10 cellular contexts compared by ENCODE assay signal in genomic region chr9:130443840-130444492, GRCh38. TPM values are rescaled to one million over a fixed set of nuclear protein-coding genes. Genes with fewer than 3 reads are reported as not detected.
DNase-seq lines count a peak whose midpoint lies in the region; ATAC-seq and TF ChIP-seq lines count a peak whose summit lies in the region.
"Had no signal": no experiment of that assay in that cellular context is flagged by ENCODE, and none has a peak within 500 bp of the region (broad histone marks: within the 10 kb centered on the region; RNA-seq: fewer than 3 reads in every experiment).

No MANE protein-coding gene starts in this region.

- no peak for TF ChIP-seq POLR2A in ovary (IDR thresholded peaks at IDR 0.05)

- H3K27me3 ChIP-seq in AG04450 (ENCODE audit: control insufficient read depth, insufficient read depth, low read length) (peaks cover 4% of the 10 kb centered on the region), NT2/D1 (ENCODE audit: insufficient read depth, insufficient read length) (peaks cover 19% of the 10 kb centered on the region), ovary (no peaks in the 10 kb centered on the region)

- H3K36me3 ChIP-seq in NT2/D1 (ENCODE audit: insufficient read depth, insufficient read length, low read length) (peaks cover 2% of the 10 kb centered on the region), ovary (no peaks in the 10 kb centered on the region)

- H3K4me3 ChIP-seq in AG04450 (ENCODE audit: low read depth, low read length), result 0 out of 2 replicates have a peak overlapping the region, but pooled peaks have one; percentile 7
- no peak overlapping the region for H3K4me3 ChIP-seq in NT2/D1 (ENCODE audit: insufficient read length, low read depth)
- no peak overlapping the region for H3K4me3 ChIP-seq in fibroblast of mammary gland (ENCODE audit: control insufficient read depth, low read depth, low read length)
- peak overlapping the region; percentile 76 for H3K4me3 ChIP-seq in ovary

- H3K9me3 ChIP-seq in AG04450 (ENCODE audit: control insufficient read depth, insufficient read depth, low read length) (peaks cover 5% of the 10 kb centered on the region), NT2/D1 (ENCODE audit: insufficient read depth, low read length) (peaks cover 18% of the 10 kb centered on the region), ovary (no peaks in the 10 kb centered on the region)

- ATAC-seq in GM21717 (IDR thresholded peaks at IDR 0.05; ENCODE audit: unreplicated experiment), result no peak

- WGBS in ovary, 3 donors, result 34 to 41% (median 38%) methylated on average over 14 of the region's 14 CpGs

- CTCF ChIA-PET in AG04450 (lab: Charles Lee), result interaction anchor here (0.8 kb wide), 1 partner anchor 258 kb away, joined by 3 read pairs; no protein-coding TSS in a partner anchor

- POLR2A ChIA-PET in AG04450 (lab: Yijun Ruan, JAX), result no interaction called here

- peak overlapping the region; percentile 62 for H3K9ac ChIP-seq in NT2/D1 (ENCODE audit: insufficient read length, low read depth)

- TF ChIP-seq EP300 in ovary (IDR thresholded peaks at IDR 0.05), result no peak

- DNase-seq in AG04450 (ENCODE audit: low read depth, low spot score), result no peak
- DNase-seq in NT2/D1 (ENCODE audit: low read depth, low spot score), result no peak
- DNase-seq in fibroblast of mammary gland (ENCODE audit: low read depth), result peak; percentile 19
- DNase-seq in ovary, result peak in 4 of 5 donors; percentile 36 to 64 (median 56)
- no peak for DNase-seq in foreskin melanocyte
- DNase-seq in NCI-H2171 (lab: John Stamatoyannopoulos, UW), result no peak
- DNase-seq in stimulated activated CD4-positive, alpha-beta T cell treated with anti-CD3 and anti-CD28 coated beads, Interleukin-4, amount 100 ng/mL, for 1 hour, result no peak
- DNase-seq: T-helper 9 cell had no signal

- H3K4me1 ChIP-seq in NT2/D1 (ENCODE audit: insufficient read depth, insufficient read length) (peaks cover 25% of the 10 kb centered on the region), ovary (ENCODE audit: insufficient read depth) (peaks cover 25% of the 10 kb centered on the region)

- intact Hi-C loops in ovary (cut with DNase I), result no loop called here

- TF ChIP-seq CTCF in AG04450 (IDR thresholded peaks at IDR 0.05; ENCODE audit: low read depth, low read length) (no peak), fibroblast of mammary gland (conservative IDR thresholded peaks at IDR 0.05; ENCODE audit: control insufficient read depth, insufficient read depth, low read depth, low read length) (no peak), ovary (IDR thresholded peaks at IDR 0.05) (no peak)

- H3K27ac ChIP-seq in AG04450 (ENCODE audit: low read depth, low read length) (no peak overlapping the region), ovary (peak overlapping the region in 1 of 2 donors; percentile 74)

RNA-seq across cellular contexts. Expression of gene ASS1, which starts 0.8 kb away (rescaled TPM):
- polyA plus RNA-seq in AG04450 (2011; rRNA removed) (99.5 and 115 TPM in 2 replicates), ovary (100 to 1,000 TPM in 1 of 2 donors, 10 to 100 TPM in 1; 87.0 to 141 TPM)
- 45.7 and 55.9 TPM in 2 replicates for polyA minus RNA-seq in AG04450 (2011; rRNA and poly(A)+ RNA removed)
- total RNA-seq in ovary, result 100 to 1,000 TPM in 3 of 7 donors, 10 to 100 TPM in 4; 63.4 to 238 (median 77.4) TPM
- total RNA-seq: CD4-positive, CD25-positive, alpha-beta regulatory T cell had no signal
- polyA plus RNA-seq: CD4-positive, CD25-positive, alpha-beta regulatory T cell had no signal

Comparison
In these comparisons a context has a peak if more than half of its experiments do, and no peak if none do; other contexts are left out.
1. DNase-seq: peak in fibroblast of mammary gland (single experiment) and ovary (4 of 5); none in AG04450 (single experiment), NT2/D1 (single experiment), foreskin melanocyte (single experiment), NCI-H2171 (single experiment) and stimulated activated CD4-positive, alpha-beta T cell treated with anti-CD3 and anti-CD28 coated beads, Interleukin-4, amount 100 ng/mL, for 1 hour (single experiment).
2. H3K4me3 ChIP-seq: peak in AG04450 (single experiment) and ovary (single experiment); none in NT2/D1 (single experiment) and fibroblast of mammary gland (single experiment).